8 cellular contexts compared by ENCODE assay signal in genomic region chr16:1413684-1414531, GRCh38. TPM values are rescaled to one million over a fixed set of nuclear protein-coding genes. Genes with fewer than 3 reads are reported as not detected.
DNase-seq lines count a peak whose midpoint lies in the region; ATAC-seq, FAIRE-seq and TF ChIP-seq lines count a peak whose summit lies in the region.

No MANE protein-coding gene starts in this region.

- H3K4me3 ChIP-seq in Peyer's patch (peak overlapping the region; percentile 76 to 98 (median 97)), gastroesophageal sphincter (peak overlapping the region; percentile 96 to 99), pancreas (peak overlapping the region; percentile 87 to 94 (median 88))

- no peak for TF ChIP-seq EP300 in gastroesophageal sphincter (IDR thresholded peaks at IDR 0.05)

- no peaks in the 10 kb centered on the region for H3K36me3 ChIP-seq in Peyer's patch
- H3K36me3 ChIP-seq in gastroesophageal sphincter = peaks cover 0 to 43% of the 10 kb centered on the region in 2 donors
- no peaks in the 10 kb centered on the region for H3K36me3 ChIP-seq in pancreas

- DNase-seq in NCI-H1417 (lab: John Stamatoyannopoulos, UW) = peak; percentile 56 to 69 (median 62)
- DNase-seq in NCI-H1417 treated with DMSO at 0.1 percent for 48 hours (lab: John Stamatoyannopoulos, UW) = no peak
- DNase-seq in Peyer's patch = peak; percentile 73 to 81 (median 73)
- DNase-seq in activated gamma-delta T cell (lab: John Stamatoyannopoulos, UW) = peak; percentile 41
- peak; percentile 36 to 87 (median 60) for DNase-seq in pancreas
- DNase-seq in urothelium cell line (ENCODE audit: low spot score) = peak; percentile 81

- intact Hi-C loops in pancreas (cut with DNase I) = no loop called here

- H3K27me3 ChIP-seq in Peyer's patch (no peaks in the 10 kb centered on the region), gastroesophageal sphincter (no peaks in the 10 kb centered on the region), pancreas (no peaks in the 10 kb centered on the region)

- WGBS in gastroesophageal sphincter (ENCODE audit: low coverage in 1 of 2), 2 donors = 33% methylated on average over 4 of the region's 85 CpGs; no CpG with 5 or more reads in 1 of the 2 donors
- WGBS in pancreas, 2 donors = 4 to 5% methylated on average over 63 to 85 of the region's 85 CpGs

- FAIRE-seq in pancreas (lab: Jason Lieb, UNC) (no peak), urothelium cell line (lab: Jason Lieb, UNC) (no peak)

- ATAC-seq in HG03354 (IDR thresholded peaks at IDR 0.05; ENCODE audit: poor library complexity, severe bottlenecking, unreplicated experiment) (peak; percentile 38), gastroesophageal sphincter (peak; percentile 47), pancreas (peak; percentile 36 to 75 (median 64))

- TF ChIP-seq POLR2A in Peyer's patch (IDR thresholded peaks at IDR 0.05) (no peak), gastroesophageal sphincter (IDR thresholded peaks at IDR 0.05) (no peak)

- no peaks in the 10 kb centered on the region for H3K9me3 ChIP-seq in Peyer's patch
- H3K9me3 ChIP-seq in gastroesophageal sphincter = no peaks in the 10 kb centered on the region
- H3K9me3 ChIP-seq in pancreas = no peaks in the 10 kb centered on the region

- peak overlapping the region; percentile 77 to 98 (median 92) for H3K27ac ChIP-seq in Peyer's patch
- peak overlapping the region; percentile 89 to 91 (median 90) for H3K27ac ChIP-seq in gastroesophageal sphincter
- peak overlapping the region; percentile 39 to 72 (median 64) for H3K27ac ChIP-seq in pancreas

- TF ChIP-seq CTCF in Peyer's patch (IDR thresholded peaks at IDR 0.05) (peak; percentile 57 to 71 (median 62)), gastroesophageal sphincter (IDR thresholded peaks at IDR 0.05) (peak in 3 of 4 experiments; percentile 50 to 72 (median 63)), pancreas (IDR thresholded peaks at IDR 0.05) (peak; percentile 19 to 48 (median 24))

- peaks cover 0 to 5% (median 2%) of the 10 kb centered on the region in 4 donors for H3K4me1 ChIP-seq in Peyer's patch
- peaks cover 0 to 66% (median 3%) of the 10 kb centered on the region in 3 donors for H3K4me1 ChIP-seq in gastroesophageal sphincter
- H3K4me1 ChIP-seq in pancreas = peaks cover 0 to 6% (median 0%) of the 10 kb centered on the region in 3 donors

RNA-seq across cellular contexts. Expression of gene UNKL, which starts 0.6 kb away (rescaled TPM):
- total RNA-seq in Peyer's patch = 100 to 1,000 TPM in 1 of 4 donors, 10 to 100 TPM in 3; 10.9 to 113 (median 38.4) TPM
- total RNA-seq in gastroesophageal sphincter = 10 to 100 TPM; 12.3 to 29.4 (median 16.4) TPM
- 10 to 100 TPM in 3 of 6 donors, 1 to 10 TPM in 3; 4.4 to 22.1 (median 10.2) TPM for total RNA-seq in pancreas
- polyA plus RNA-seq in pancreas = 10 to 100 TPM in 1 of 2 donors, 1 to 10 TPM in 1; 7.6 to 15.2 TPM

RNA-seq across cellular contexts. Expression of gene UQCC4, which starts 6.6 kb away (rescaled TPM):
- total RNA-seq in Peyer's patch (10 to 100 TPM in 3 of 4 donors, 1 to 10 TPM in 1; 9.5 to 16.2 (median 13.3) TPM), gastroesophageal sphincter (10 to 100 TPM in 3 of 4 donors, 1 to 10 TPM in 1; 10.0 to 18.7 (median 13.8) TPM), pancreas (1 to 10 TPM; 2.2 to 4.7 (median 4.3) TPM)
- polyA plus RNA-seq in pancreas = 10 to 100 TPM in 1 of 2 donors, 1 to 10 TPM in 1; 8.3 to 14.4 TPM

RNA-seq across cellular contexts. Expression of gene PERCC1, which starts 17.0 kb away (rescaled TPM):
- total RNA-seq in Peyer's patch = not detected
- total RNA-seq in gastroesophageal sphincter = under 1 TPM in 1 of 4 donors, not detected in 3; 0.74 TPM
- total RNA-seq in pancreas = under 1 TPM in 2 of 6 donors, not detected in 4; 0.16 to 0.23 TPM
- polyA plus RNA-seq in pancreas = not detected

RNA-seq across cellular contexts. Expression of gene CCDC154, which starts 30.4 kb away (rescaled TPM):
- total RNA-seq in Peyer's patch (10 to 100 TPM in 1 of 4 donors, under 1 TPM in 3; 0.47 to 23.1 (median 0.73) TPM), gastroesophageal sphincter (not detected), pancreas (1 to 10 TPM in 3 of 6 donors, under 1 TPM in 3; 0.59 to 3.2 (median 1.2) TPM)
- 1 to 10 TPM; 7.7 to 7.8 TPM for polyA plus RNA-seq in pancreas
